Comparison of ENCODE assay signal across 11 cellular contexts in genomic region chr3:194572944-194573491, GRCh38.
DNase-seq lines count a peak whose midpoint lies in the region; ATAC-seq, FAIRE-seq and TF ChIP-seq lines count a peak whose summit lies in the region.
"Had no signal": no experiment of that assay in that cellular context is flagged by ENCODE, and none has a peak within 500 bp of the region (broad histone marks: within the 10 kb centered on the region; RNA-seq: fewer than 3 reads in every experiment).

No MANE protein-coding gene starts in this region.

- H3K9ac ChIP-seq in H1 (replicated peaks in 1 of 4; ENCODE audit: extremely low read depth in 1 of 4, low read depth in 3 of 4, low read length in 3 of 4), result no peak overlapping the region
- H3K9ac ChIP-seq: parathyroid adenoma had no signal

- H3K36me3 Mint-ChIP-seq in nephron (ENCODE audit: low read depth), result no peaks in the 10 kb centered on the region
- H3K36me3 Mint-ChIP-seq: activated CD8-positive, alpha-beta memory T cell treated with anti-CD3 and anti-CD28 coated beads, Interleukin-2, amount 10 ng/mL, durations not matched to agents 7 days and 5 days had no signal

- POLR2A ChIA-PET in H1 (lab: Charles Lee; ENCODE audit: partially characterized antibody), result interaction anchor here (0.6 to 1.5 kb wide), 2 partner anchors 10 to 87 kb away, joined by 3 to 4 read pairs; no protein-coding TSS in a partner anchor

- no peaks in the 10 kb centered on the region for H3K4me1 ChIP-seq in H1 (replicated peaks in 1 of 4; ENCODE audit: control insufficient read depth in 3 of 4, insufficient read depth in 4 of 4, low read length in 3 of 4)

- ATAC-seq in HG03460 (IDR thresholded peaks at IDR 0.05; ENCODE audit: unreplicated experiment), result no peak

- no peak overlapping the region for H4K5ac ChIP-seq in H1 (ENCODE audit: insufficient read length, low read depth, low read length)

- no peak overlapping the region for H2AK5ac ChIP-seq in H1 (ENCODE audit: low read depth, low read length)

- no peaks in the 10 kb centered on the region for H3K9me3 ChIP-seq in H1 (ENCODE audit: insufficient read depth in 2 of 2, low read depth in 1 of 2, low read length in 1 of 2)

- H3K23me2 ChIP-seq in H1 (ENCODE audit: low read depth, low read length), result no peaks in the 10 kb centered on the region

- H4K91ac ChIP-seq in H1 (replicated peaks; ENCODE audit: insufficient read length, low read length), result no peak overlapping the region

- H2BK5ac ChIP-seq in H1 (ENCODE audit: low read depth, low read length), result no peak overlapping the region

- H3K18ac ChIP-seq in H1 (ENCODE audit: extremely low read depth, low read length), result no peak overlapping the region

- H4K8ac ChIP-seq in H1 (ENCODE audit: extremely low read depth, insufficient read depth, low read length), result peak overlapping the region; percentile 7; the same call in 1 of the 2 replicates

- no peak overlapping the region for H3K56ac ChIP-seq in H1 (replicated peaks; ENCODE audit: insufficient read length, low read depth, low read length)

- H3K36me3 ChIP-seq in H1 (ENCODE audit: control insufficient read depth in 2 of 4, insufficient read depth in 4 of 4, low read length in 3 of 4), result no peaks in the 10 kb centered on the region

- no peak overlapping the region for H3K4me3 Mint-ChIP-seq in nephron
- H3K4me3 Mint-ChIP-seq: activated CD8-positive, alpha-beta memory T cell treated with anti-CD3 and anti-CD28 coated beads, Interleukin-2, amount 10 ng/mL, durations not matched to agents 7 days and 5 days had no signal

- H2AFZ ChIP-seq in H1 (ENCODE audit: low read length), result no peak overlapping the region

- H3K4ac ChIP-seq in H1 (replicated peaks; ENCODE audit: insufficient read length, low read depth, low read length), result no peak overlapping the region

- H3K4me2 ChIP-seq in H1 (ENCODE audit: insufficient read depth in 1 of 2, low read depth in 2 of 2, low read length in 2 of 2), result no peak overlapping the region

- H4K20me1 ChIP-seq in H1 (replicated peaks in 1 of 2; ENCODE audit: control insufficient read depth in 1 of 2, insufficient read depth in 2 of 2, low read length in 2 of 2), result no peaks in the 10 kb centered on the region

- H3K4me3 ChIP-seq in H1 (ENCODE audit: extremely low read depth in 1 of 4, insufficient read depth in 2 of 4, low read depth in 3 of 4, low read length in 4 of 4), result no peak overlapping the region

- H3K4me1 Mint-ChIP-seq in nephron, result peaks cover 31% of the 10 kb centered on the region

- no peaks in the 10 kb centered on the region for H3K79me1 ChIP-seq in H1 (ENCODE audit: low read depth, low read length)

- H3K27me3 ChIP-seq in H1 (replicated peaks in 1 of 4; ENCODE audit: control insufficient read depth in 3 of 4, extremely low read depth in 1 of 4, insufficient read depth in 3 of 4, low read length in 3 of 4), result no peaks in the 10 kb centered on the region

- H2BK12ac ChIP-seq in H1 (ENCODE audit: low read depth, low read length), result no peak overlapping the region

- TF ChIP-seq CTCF in H1 (IDR thresholded peaks at IDR 0.05; ENCODE audit: control extremely low read depth in 1 of 3, insufficient read depth in 1 of 3, low read depth in 1 of 3, low read length in 3 of 3), result no peak
- no peak for TF ChIP-seq CTCF in nephron (IDR thresholded peaks at IDR 0.05; ENCODE audit: unreplicated experiment in 3 of 3)
- no peak for TF ChIP-seq CTCF in GM13976 (IDR thresholded peaks at IDR 0.05; ENCODE audit: borderline replicate concordance, control extremely low read depth, extremely low read depth, insufficient read depth, missing control alignments)
- no peak for TF ChIP-seq CTCF in GM20000 (IDR thresholded peaks at IDR 0.05; ENCODE audit: extremely low read depth, missing control alignments)

- no peaks in the 10 kb centered on the region for H3K79me2 ChIP-seq in H1 (ENCODE audit: control insufficient read depth in 1 of 2, insufficient read depth in 2 of 2, low read length in 2 of 2)
- H3K79me2 ChIP-seq: parathyroid adenoma had no signal

- 93% methylated on average over 16 of the region's 16 CpGs; no CpG with 5 or more reads in 1 of the 2 experiments for WGBS in H1 (ENCODE audit: extremely low coverage in 1 of 2, insufficient coverage in 1 of 2, insufficient read length in 1 of 2, insufficient replicate concordance in 2 of 2, low coverage in 1 of 2, low lambda C conversion rate in 2 of 2, missing lambda C conversion rate in 1 of 2), 2 experiments

- H3K27ac Mint-ChIP-seq in nephron, result peak overlapping the region; percentile 45 to 97 (median 58)
- H3K27ac Mint-ChIP-seq: activated CD8-positive, alpha-beta memory T cell treated with anti-CD3 and anti-CD28 coated beads, Interleukin-2, amount 10 ng/mL, durations not matched to agents 7 days and 5 days had no signal

- no peak overlapping the region for H2BK120ac ChIP-seq in H1 (replicated peaks; ENCODE audit: low read depth, low read length)

- CTCF ChIA-PET in H1 (lab: Charles Lee; ENCODE audit: partially characterized antibody), result interaction anchor here (0.6 to 5.4 kb wide), 15 partner anchors 9 to 226 kb away, joined by 3 to 48 read pairs (median 4); no protein-coding TSS in a partner anchor

- no peak for TF ChIP-seq EP300 in H1 (IDR thresholded peaks at IDR 0.05; ENCODE audit: borderline replicate concordance in 1 of 2, low read depth in 2 of 2, low read length in 2 of 2)

- H3K27ac ChIP-seq in H1 (ENCODE audit: low read depth, low read length), result no peak overlapping the region

- peaks cover 29% of the 10 kb centered on the region for H3K27me3 Mint-ChIP-seq in nephron (ENCODE audit: low read depth)

- in situ Hi-C loops in GM13976 (cut with MboI; ENCODE audit: low sequenced_read_pairs, unreplicated experiment), result loop anchor here (5.0 kb wide), 1 partner anchor 91 kb away; no protein-coding TSS in a partner anchor

- no peak for TF ChIP-seq RAD21 in H1 (IDR thresholded peaks at IDR 0.05 in 1 of 2, conservative IDR thresholded peaks at IDR 0.05 in 1 of 2; ENCODE audit: low read depth in 2 of 2, low read length in 2 of 2)

- H2BK15ac ChIP-seq in H1 (ENCODE audit: low read length), result no peak overlapping the region

- no peak for TF ChIP-seq POLR2A in H1 (IDR thresholded peaks at IDR 0.05; ENCODE audit: control extremely low read depth in 1 of 2, low read depth in 2 of 2, low read length in 2 of 2)

- FAIRE-seq in H1 (lab: Jason Lieb, UNC), result no peak

- no peak overlapping the region for H2BK20ac ChIP-seq in H1 (ENCODE audit: low read length)

- no peak overlapping the region for H3K23ac ChIP-seq in H1 (ENCODE audit: insufficient read length)

- peak; percentile 64 for DNase-seq in A172 (ENCODE audit: low spot score)
- DNase-seq in HK-2 (ENCODE audit: unreplicated experiment), result peak; percentile 36
- DNase-seq in H1 (ENCODE audit: low read depth in 1 of 2, low spot score in 2 of 2), result no peak
- DNase-seq in DMS79 treated with DMSO at 0.1 percent for 48 hours (lab: John Stamatoyannopoulos, UW), result no peak
- no peak for DNase-seq in GM13976 (ENCODE audit: low spot score)
- no peak for DNase-seq in GM20000 (ENCODE audit: low spot score)
- DNase-seq: NCI-H1694 treated with DMSO at 0.1 percent for 48 hours had no signal

- no peak overlapping the region for H3K14ac ChIP-seq in H1 (ENCODE audit: insufficient read length)

- no peaks in the 10 kb centered on the region for H3K9me3 Mint-ChIP-seq in nephron

Comparison
In these comparisons a context has a peak if more than half of its experiments do, and no peak if none do; other contexts are left out.
1. DNase-seq: peak in A172 (single experiment) and HK-2 (single experiment); none in H1 (0 of 2), DMS79 treated with DMSO at 0.1 percent for 48 hours (single experiment), GM13976 (single experiment) and GM20000 (single experiment).